ENCODE assay signal across 39 cellular contexts in the genomic region with DNA sequence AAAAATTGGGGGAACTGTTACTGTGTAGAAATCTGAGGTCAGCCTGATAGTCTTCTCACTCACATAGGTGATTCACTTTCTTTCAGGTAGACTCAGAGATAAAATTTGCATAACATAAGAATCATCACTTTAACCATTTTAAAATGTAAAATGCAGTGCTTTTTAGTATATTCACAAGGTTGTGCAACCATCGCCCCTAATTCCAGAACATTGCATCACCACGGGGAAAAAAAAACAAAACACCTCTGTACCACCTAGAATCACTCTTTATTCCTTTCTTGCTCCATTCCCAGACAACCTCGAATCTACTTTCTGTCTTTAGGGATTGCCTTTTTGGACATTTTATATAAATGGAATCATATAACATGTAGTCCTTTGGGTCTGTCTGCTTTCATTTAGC. TPM values are rescaled to one million over a fixed set of nuclear protein-coding genes. Genes with fewer than 3 reads are reported as not detected.
"Had no signal": no experiment of that assay in that cellular context is flagged by ENCODE, and none has a peak within 500 bp of the region (broad histone marks: within the 10 kb centered on the region; RNA-seq: fewer than 3 reads in every experiment).

No MANE protein-coding gene starts in this region.

- H3K9me3 Mint-ChIP-seq: activated CD4-positive, alpha-beta memory T cell treated with anti-CD3 and anti-CD28 coated beads, Interleukin-2, amount 10 ng/mL, durations not matched to agents 7 days and 5 days; activated CD4-positive, alpha-beta T cell treated with anti-CD3 and anti-CD28 coated beads, Interleukin-2, amount 10 ng/mL, durations not matched to agents 7 days and 5 days; activated naive CD4-positive, alpha-beta T cell treated with anti-CD3 and anti-CD28 coated beads, Interleukin-2, amount 10 ng/mL, durations not matched to agents 7 days and 5 days; activated naive CD4-positive, alpha-beta T cell treated with anti-CD3 and anti-CD28 coated beads, Interleukin-2, amount 50 U/mL, for 24 hours; activated naive CD8-positive, alpha-beta T cell treated with anti-CD3 and anti-CD28 coated beads, Interleukin-2, amount 10 ng/mL, durations not matched to agents 7 days and 5 days; activated naive CD8-positive, alpha-beta T cell treated with anti-CD3 and anti-CD28 coated beads, Interleukin-2, amount 50 U/mL, for 24 hours; activated T-cell treated with anti-CD3 and anti-CD28 coated beads, Interleukin-2, amount 50 U/mL, for 24 hours; activated T-helper 2 cell treated with anti-CD3 and anti-CD28 coated beads, Interferon-gamma antibody, Interleukin-2, Interleukin-4, amounts not matched to agents 10 μg/mL and 5 μg/mL and 100 μg/mL, durations not matched to agents 14 hours and 24 hours and 36 hours; T-cell; T-helper 1 cell treated with Interleukin-12 subunit alpha and Interleukin-12 subunit beta and Interleukin-4 antibody, amounts not matched to agents 30 μg/mL and 1 μg/mL, for 36 hours; WTC11 had no signal

- H3K27me3 ChIP-seq: ascending aorta, body of pancreas, brain microvascular endothelial cell, breast epithelium had no signal

- ATAC-seq: activated CD4-positive, alpha-beta T cell treated with anti-CD3 and anti-CD28 coated beads for 36 hours; activated CD4-positive, CD25-positive, alpha-beta regulatory T cell treated with anti-CD3 and anti-CD28 coated beads, Interleukin-2, amount 50 U/mL, for 24 hours; activated CD8-positive, alpha-beta memory T cell treated with anti-CD3 and anti-CD28 coated beads, Interleukin-2, amount 10 ng/mL, durations not matched to agents 7 days and 5 days; activated CD8-positive, alpha-beta T cell treated with anti-CD3 and anti-CD28 coated beads, Interleukin-2, amount 10 ng/mL, durations not matched to agents 7 days and 5 days; activated naive CD8-positive, alpha-beta T cell treated with anti-CD3 and anti-CD28 coated beads, Interleukin-2, amount 50 U/mL, for 24 hours; body of pancreas; T-cell; WTC11 had no signal

- H3K4me1 Mint-ChIP-seq: activated naive CD8-positive, alpha-beta T cell treated with anti-CD3 and anti-CD28 coated beads, Interleukin-2, amount 50 U/mL, for 24 hours; WTC11 had no signal

- H3K4me1 ChIP-seq: ascending aorta, body of pancreas, breast epithelium had no signal

- DNase-seq: activated CD4-positive, alpha-beta memory T cell treated with anti-CD3 and anti-CD28 coated beads, Interleukin-2, amount 10 ng/mL, durations not matched to agents 7 days and 5 days; activated CD4-positive, alpha-beta T cell treated with anti-CD3 and anti-CD28 coated beads for 1 hour; activated CD4-positive, alpha-beta T cell treated with anti-CD3 and anti-CD28 coated beads for 36 hours; activated CD4-positive, alpha-beta T cell treated with anti-CD3 and anti-CD28 coated beads for 48 hours; activated CD4-positive, alpha-beta T cell treated with anti-CD3 and anti-CD28 coated beads, Interleukin-2, amount 10 ng/mL, durations not matched to agents 7 days and 5 days; activated CD4-positive, alpha-beta T cell treated with anti-CD3 and anti-CD28 coated beads, Interleukin-2, amount 50 U/mL, for 48 hours; activated CD4-positive, CD25-positive, alpha-beta regulatory T cell; activated CD8-positive, alpha-beta memory T cell treated with anti-CD3 and anti-CD28 coated beads for 24 hours; activated CD8-positive, alpha-beta memory T cell treated with anti-CD3 and anti-CD28 coated beads, Interleukin-2, amount 10 ng/mL, durations not matched to agents 7 days and 5 days; activated CD8-positive, alpha-beta memory T cell treated with anti-CD3 and anti-CD28 coated beads, Interleukin-2, amount 50 U/mL, for 48 hours; activated CD8-positive, alpha-beta T cell treated with anti-CD3 and anti-CD28 coated beads, Interleukin-2, amount 10 ng/mL, durations not matched to agents 7 days and 5 days; activated effector memory CD4-positive, alpha-beta T cell treated with Interleukin-2 at 50 U/mL for 16 hours; activated gamma-delta T cell; activated naive CD4-positive, alpha-beta T cell treated with anti-CD3 and anti-CD28 coated beads, Interleukin-2, amount 10 ng/mL, durations not matched to agents 7 days and 5 days; activated naive CD4-positive, alpha-beta T cell treated with Interleukin-2 at 50 U/mL for 16 hours; activated naive CD8-positive, alpha-beta T cell treated with anti-CD3 and anti-CD28 coated beads, Interleukin-2, amount 10 ng/mL, durations not matched to agents 7 days and 5 days; activated naive CD8-positive, alpha-beta T cell treated with anti-CD3 and anti-CD28 coated beads, Interleukin-2, amount 50 U/mL, for 24 hours; activated T-cell treated with anti-CD3 and anti-CD28 coated beads, Interleukin-2, amount 50 U/mL, for 24 hours; activated T-cell treated with anti-CD3 and anti-CD28 coated beads, Interleukin-2, amount 50 U/mL, for 48 hours; amygdala; anterior cingulate cortex; body of pancreas; brain microvascular endothelial cell; central memory CD4-positive, alpha-beta T cell; T-cell; T-helper 2 cell; T-helper 9 cell; WERI-Rb-1 had no signal

- H3K4me3 Mint-ChIP-seq: activated CD4-positive, alpha-beta memory T cell treated with anti-CD3 and anti-CD28 coated beads, Interleukin-2, amount 10 ng/mL, durations not matched to agents 7 days and 5 days; activated CD4-positive, alpha-beta T cell treated with anti-CD3 and anti-CD28 coated beads for 36 hours; activated CD4-positive, alpha-beta T cell treated with anti-CD3 and anti-CD28 coated beads, Interleukin-2, amount 10 ng/mL, durations not matched to agents 7 days and 5 days; activated CD8-positive, alpha-beta memory T cell treated with anti-CD3 and anti-CD28 coated beads, Interleukin-2, amount 10 ng/mL, durations not matched to agents 7 days and 5 days; activated CD8-positive, alpha-beta T cell treated with anti-CD3 and anti-CD28 coated beads, Interleukin-2, amount 10 ng/mL, durations not matched to agents 7 days and 5 days; activated naive CD4-positive, alpha-beta T cell treated with anti-CD3 and anti-CD28 coated beads, Interleukin-2, amount 10 ng/mL, durations not matched to agents 7 days and 5 days; activated naive CD4-positive, alpha-beta T cell treated with anti-CD3 and anti-CD28 coated beads, Interleukin-2, amount 50 U/mL, for 24 hours; activated naive CD8-positive, alpha-beta T cell; activated naive CD8-positive, alpha-beta T cell treated with anti-CD3 and anti-CD28 coated beads, Interleukin-2, amount 10 ng/mL, durations not matched to agents 7 days and 5 days; activated naive CD8-positive, alpha-beta T cell treated with anti-CD3 and anti-CD28 coated beads, Interleukin-2, amount 50 U/mL, for 24 hours; activated T-cell treated with anti-CD3 and anti-CD28 coated beads, Interleukin-2, amount 50 U/mL, for 24 hours; T-cell; T-helper 1 cell treated with Interleukin-12 subunit alpha and Interleukin-12 subunit beta and Interleukin-4 antibody, amounts not matched to agents 30 μg/mL and 1 μg/mL, for 36 hours; T-helper 2 cell treated with Interferon-gamma antibody and Interleukin-4, amounts not matched to agents 5 μg/mL and 100 μg/mL, for 36 hours; WTC11 had no signal

- H3K27ac ChIP-seq: ascending aorta, body of pancreas, brain microvascular endothelial cell, breast epithelium, WERI-Rb-1 had no signal

- H3K27ac Mint-ChIP-seq: activated CD4-positive, alpha-beta memory T cell treated with anti-CD3 and anti-CD28 coated beads, Interleukin-2, amount 10 ng/mL, durations not matched to agents 7 days and 5 days; activated CD4-positive, alpha-beta T cell treated with anti-CD3 and anti-CD28 coated beads for 36 hours; activated CD4-positive, alpha-beta T cell treated with anti-CD3 and anti-CD28 coated beads, Interleukin-2, amount 10 ng/mL, durations not matched to agents 7 days and 5 days; activated CD8-positive, alpha-beta memory T cell treated with anti-CD3 and anti-CD28 coated beads, Interleukin-2, amount 10 ng/mL, durations not matched to agents 7 days and 5 days; activated CD8-positive, alpha-beta T cell treated with anti-CD3 and anti-CD28 coated beads, Interleukin-2, amount 10 ng/mL, durations not matched to agents 7 days and 5 days; activated naive CD4-positive, alpha-beta T cell treated with anti-CD3 and anti-CD28 coated beads, Interleukin-2, amount 10 ng/mL, durations not matched to agents 7 days and 5 days; activated naive CD4-positive, alpha-beta T cell treated with anti-CD3 and anti-CD28 coated beads, Interleukin-2, amount 50 U/mL, for 24 hours; activated naive CD8-positive, alpha-beta T cell; activated naive CD8-positive, alpha-beta T cell treated with anti-CD3 and anti-CD28 coated beads, Interleukin-2, amount 10 ng/mL, durations not matched to agents 7 days and 5 days; activated naive CD8-positive, alpha-beta T cell treated with anti-CD3 and anti-CD28 coated beads, Interleukin-2, amount 50 U/mL, for 24 hours; activated T-cell treated with anti-CD3 and anti-CD28 coated beads, Interleukin-2, amount 50 U/mL, for 24 hours; activated T-helper 2 cell treated with anti-CD3 and anti-CD28 coated beads, Interferon-gamma antibody, Interleukin-2, Interleukin-4, amounts not matched to agents 10 μg/mL and 5 μg/mL and 100 μg/mL, durations not matched to agents 14 hours and 24 hours and 36 hours; T-cell; T-helper 1 cell treated with Interleukin-12 subunit alpha and Interleukin-12 subunit beta and Interleukin-4 antibody, amounts not matched to agents 30 μg/mL and 1 μg/mL, for 36 hours; T-helper 2 cell treated with Interferon-gamma antibody and Interleukin-4, amounts not matched to agents 5 μg/mL and 100 μg/mL, for 36 hours; WTC11 had no signal

- H3K4me3 ChIP-seq: ascending aorta, body of pancreas, breast epithelium had no signal

- H3K36me3 Mint-ChIP-seq: T-cell had no signal

- H3K9me3 ChIP-seq: ascending aorta, body of pancreas, breast epithelium had no signal

- H3K27me3 Mint-ChIP-seq: activated CD4-positive, alpha-beta memory T cell treated with anti-CD3 and anti-CD28 coated beads, Interleukin-2, amount 10 ng/mL, durations not matched to agents 7 days and 5 days; activated CD4-positive, alpha-beta T cell treated with anti-CD3 and anti-CD28 coated beads for 36 hours; activated CD4-positive, alpha-beta T cell treated with anti-CD3 and anti-CD28 coated beads, Interleukin-2, amount 10 ng/mL, durations not matched to agents 7 days and 5 days; activated CD8-positive, alpha-beta memory T cell treated with anti-CD3 and anti-CD28 coated beads, Interleukin-2, amount 10 ng/mL, durations not matched to agents 7 days and 5 days; activated naive CD4-positive, alpha-beta T cell treated with anti-CD3 and anti-CD28 coated beads, Interleukin-2, amount 10 ng/mL, durations not matched to agents 7 days and 5 days; activated naive CD4-positive, alpha-beta T cell treated with anti-CD3 and anti-CD28 coated beads, Interleukin-2, amount 50 U/mL, for 24 hours; activated naive CD8-positive, alpha-beta T cell; activated naive CD8-positive, alpha-beta T cell treated with anti-CD3 and anti-CD28 coated beads, Interleukin-2, amount 10 ng/mL, durations not matched to agents 7 days and 5 days; activated naive CD8-positive, alpha-beta T cell treated with anti-CD3 and anti-CD28 coated beads, Interleukin-2, amount 50 U/mL, for 24 hours; activated T-cell treated with anti-CD3 and anti-CD28 coated beads, Interleukin-2, amount 50 U/mL, for 24 hours; T-cell had no signal

- H3K36me3 ChIP-seq: ascending aorta, breast epithelium had no signal

RNA-seq across cellular contexts. Expression of gene ACRV1, which starts 34.8 kb away (rescaled TPM):
- total RNA-seq: activated CD4-positive, alpha-beta memory T cell treated with anti-CD3 and anti-CD28 coated beads, Interleukin-2, amount 10 ng/mL, durations not matched to agents 7 days and 5 days; activated CD4-positive, alpha-beta T cell treated with anti-CD3 and anti-CD28 coated beads for 36 hours; activated CD4-positive, alpha-beta T cell treated with anti-CD3 and anti-CD28 coated beads, Interleukin-2, amount 10 ng/mL, durations not matched to agents 7 days and 5 days; activated CD8-positive, alpha-beta memory T cell treated with anti-CD3 and anti-CD28 coated beads, Interleukin-2, amount 10 ng/mL, durations not matched to agents 7 days and 5 days; activated CD8-positive, alpha-beta T cell treated with anti-CD3 and anti-CD28 coated beads, Interleukin-2, amount 10 ng/mL, durations not matched to agents 7 days and 5 days; activated naive CD8-positive, alpha-beta T cell treated with anti-CD3 and anti-CD28 coated beads, Interleukin-2, amount 10 ng/mL, durations not matched to agents 7 days and 5 days; activated T-helper 2 cell treated with anti-CD3 and anti-CD28 coated beads, Interferon-gamma antibody, Interleukin-2, Interleukin-4, amounts not matched to agents 10 μg/mL and 5 μg/mL and 100 μg/mL, durations not matched to agents 14 hours and 24 hours and 36 hours; ascending aorta; body of pancreas; cardiac septum; T-cell; WTC11 had no signal
- polyA plus RNA-seq: adipose tissue had no signal
